Comparison of ENCODE assay signal across 21 cellular contexts in the genomic region with DNA sequence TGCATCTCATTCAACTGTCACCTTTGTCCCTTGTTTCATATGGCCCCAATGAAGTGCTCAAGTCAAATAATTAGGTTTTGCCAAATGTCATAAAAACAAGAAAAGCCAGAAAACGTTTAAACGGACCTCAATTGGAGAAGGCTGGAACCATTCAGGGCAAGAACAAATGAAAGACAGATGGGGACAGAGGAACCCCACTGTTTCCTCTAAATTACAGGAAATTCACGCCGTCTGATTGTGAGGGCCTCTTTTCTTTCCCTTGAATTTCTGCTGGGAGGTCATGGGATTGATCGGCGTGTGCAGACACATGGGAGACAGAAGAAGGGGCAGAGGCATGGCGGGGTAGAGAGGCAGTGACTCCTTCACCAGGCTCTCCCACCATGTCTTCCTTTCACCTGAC.
"Had no signal": no experiment of that assay in that cellular context is flagged by ENCODE, and none has a peak within 500 bp of the region (broad histone marks: within the 10 kb centered on the region; RNA-seq: fewer than 3 reads in every experiment).

No MANE protein-coding gene starts in this region.

- H3K36me3 Mint-ChIP-seq: naive thymus-derived CD8-positive, alpha-beta T cell; stimulated activated effector memory CD8-positive, alpha-beta T cell treated with anti-CD3 and anti-CD28 coated beads, Interleukin-12 subunit alpha, Interleukin-12 subunit beta, amount 100 ng/mL, for 72 hours had no signal

- ATAC-seq: esophagus mucosa; heart left ventricle; mucosa of descending colon; naive thymus-derived CD8-positive, alpha-beta T cell; pancreas; right cardiac atrium; stimulated activated effector memory CD8-positive, alpha-beta T cell treated with anti-CD3 and anti-CD28 coated beads, Interleukin-12 subunit alpha, Interleukin-12 subunit beta, amount 100 ng/mL, for 72 hours; stimulated activated naive CD8-positive, alpha-beta T cell treated with anti-CD3 and anti-CD28 coated beads, Interleukin-15, Interleukin-2, amounts not matched to agents 100 U/mL and 50 U/mL, for 24 hours had no signal

- H3K27ac Mint-ChIP-seq: naive thymus-derived CD8-positive, alpha-beta T cell; progenitor cell of endocrine pancreas; stimulated activated effector memory CD8-positive, alpha-beta T cell treated with anti-CD3 and anti-CD28 coated beads, Interleukin-12 subunit alpha, Interleukin-12 subunit beta, amount 100 ng/mL, for 72 hours had no signal

- H3K27ac ChIP-seq: heart left ventricle, pancreas, suprapubic skin, tibial artery, upper lobe of left lung, uterus had no signal

- H3K4me1 Mint-ChIP-seq: naive thymus-derived CD8-positive, alpha-beta T cell; stimulated activated effector memory CD8-positive, alpha-beta T cell treated with anti-CD3 and anti-CD28 coated beads, Interleukin-12 subunit alpha, Interleukin-12 subunit beta, amount 100 ng/mL, for 72 hours had no signal

- H3K9me3 ChIP-seq: heart left ventricle, mucosa of descending colon, pancreas, suprapubic skin, tibial artery, upper lobe of left lung, uterus had no signal

- DNase-seq: cortex of kidney; effector memory CD4-positive, alpha-beta T cell; heart left ventricle; hypothalamus; kidney glomerular epithelial cell; mucosa of descending colon; naive thymus-derived CD8-positive, alpha-beta T cell; occipital lobe; pancreas; right cardiac atrium; small intestine; stimulated activated CD4-positive, alpha-beta T cell treated with anti-CD3 and anti-CD28 coated beads, Interleukin-2, amount 100 ng/mL, for 48 hours; stimulated activated CD8-positive, alpha-beta memory T cell treated with anti-CD3 and anti-CD28 coated beads, Interleukin-4, amount 100 ng/mL, for 48 hours; stimulated activated naive CD8-positive, alpha-beta T cell treated with anti-CD3 and anti-CD28 coated beads, Interleukin-15, Interleukin-2, amounts not matched to agents 100 U/mL and 50 U/mL, for 24 hours; tibial artery; upper lobe of left lung; uterus had no signal

- H3K4me3 ChIP-seq: heart left ventricle, mucosa of descending colon, pancreas, suprapubic skin, tibial artery, upper lobe of left lung, uterus had no signal

- H3K27me3 ChIP-seq: heart left ventricle, pancreas, suprapubic skin, tibial artery, upper lobe of left lung, uterus had no signal

- H3K4me1 ChIP-seq: heart left ventricle, uterus had no signal

- H3K36me3 ChIP-seq: heart left ventricle, pancreas, suprapubic skin, tibial artery, upper lobe of left lung, uterus had no signal

- H3K9me3 Mint-ChIP-seq: naive thymus-derived CD8-positive, alpha-beta T cell; stimulated activated effector memory CD8-positive, alpha-beta T cell treated with anti-CD3 and anti-CD28 coated beads, Interleukin-12 subunit alpha, Interleukin-12 subunit beta, amount 100 ng/mL, for 72 hours had no signal

- H3K4me3 Mint-ChIP-seq: naive thymus-derived CD8-positive, alpha-beta T cell; stimulated activated effector memory CD8-positive, alpha-beta T cell treated with anti-CD3 and anti-CD28 coated beads, Interleukin-12 subunit alpha, Interleukin-12 subunit beta, amount 100 ng/mL, for 72 hours had no signal
